In genomic region chr2:170588729-170589128, GRCh38 we compare ENCODE assay signal across 22 cellular contexts.
A peak's percentile ranks its signal among the peaks of the same experiment; 100 is the strongest.
DNase-seq lines count a peak whose midpoint lies in the region; ATAC-seq, FAIRE-seq and TF ChIP-seq lines count a peak whose summit lies in the region.
"Had no signal": no experiment of that assay in that cellular context is flagged by ENCODE, and none has a peak within 500 bp of the region (broad histone marks: within the 10 kb centered on the region; RNA-seq: fewer than 3 reads in every experiment).

No MANE protein-coding gene starts in this region.

- CTCF ChIA-PET in A549 (lab: Yijun Ruan, JAX) (interaction anchor here (1.5 kb wide), 1 partner anchor 94 kb away, joined by 3 read pairs; no protein-coding TSS in a partner anchor), IMR-90 (lab: Yijun Ruan, JAX) (no interaction called here)

- no TSS peak for BruUV-seq in IMR-90 (replicated peaks; lab: Mats Ljungman, UMichigan)

- no peaks in the 10 kb centered on the region for H3K27me3 Mint-ChIP-seq in central memory CD8-positive, alpha-beta T cell
- H3K27me3 Mint-ChIP-seq in glutamatergic neuron (ENCODE audit: unreplicated experiment), result no peaks in the 10 kb centered on the region

- no peak overlapping the region for H4K91ac ChIP-seq in IMR-90 (ENCODE audit: insufficient read depth, low read depth, low read length)

- H3K23ac ChIP-seq in IMR-90 (ENCODE audit: low read depth, low read length), result no peak overlapping the region

- no peak overlapping the region for H3K4me3 ChIP-seq in A549
- no peak overlapping the region for H3K4me3 ChIP-seq in IMR-90 (ENCODE audit: insufficient read depth, low read depth, low read length)
- H3K4me3 ChIP-seq: BLaER1 treated with 17β-estradiol and CSF1 and Interleukin-3, amounts not matched to agents 10 nM and 100 nM had no signal

- DNase-seq in A549 (ENCODE audit: low read depth in 1 of 2, low spot score in 1 of 2), result no peak
- DNase-seq in IMR-90, result no peak
- DNase-seq in central memory CD8-positive, alpha-beta T cell (ENCODE audit: low spot score in 2 of 2), result no peak
- DNase-seq in glutamatergic neuron, result no peak
- no peak for DNase-seq in stimulated activated effector memory CD8-positive, alpha-beta T cell treated with anti-CD3 and anti-CD28 coated beads, Interleukin-12 subunit alpha, Interleukin-12 subunit beta, amount 100 ng/mL, for 72 hours (ENCODE audit: low spot score in 2 of 2)
- DNase-seq in T1000 (lab: John Stamatoyannopoulos, UW), result no peak
- no peak for DNase-seq in amygdala (lab: John Stamatoyannopoulos, UW)
- DNase-seq: 8988T; AML-193; Caco-2; Calu3; CD4-positive, alpha-beta T cell; CD8-positive, alpha-beta T cell; DMS79 treated with DMSO at 0.1 percent for 48 hours; GF-D8 had no signal

- no peak for FAIRE-seq in A549 (lab: Jason Lieb, UNC)
- FAIRE-seq: D721Med, GM12891, GM19239 had no signal

- H4K20me1 ChIP-seq in IMR-90 (ENCODE audit: insufficient read depth, low read length), result no peaks in the 10 kb centered on the region
- H4K20me1 ChIP-seq: BLaER1 treated with 17β-estradiol and CSF1 and Interleukin-3, amounts not matched to agents 10 nM and 100 nM had no signal

- no peak for TF ChIP-seq EP300 in A549 (IDR thresholded peaks at IDR 0.05)

- H4K8ac ChIP-seq in IMR-90 (ENCODE audit: low read depth in 2 of 2, low read length in 2 of 2), result no peak overlapping the region

- H2BK20ac ChIP-seq in IMR-90 (ENCODE audit: low read depth, low read length), result no peak overlapping the region

- peak overlapping the region; percentile 25 for H3K27ac Mint-ChIP-seq in central memory CD8-positive, alpha-beta T cell (ENCODE audit: low read depth)
- H3K27ac Mint-ChIP-seq in glutamatergic neuron (ENCODE audit: unreplicated experiment), result peak overlapping the region; percentile 90
- H3K27ac Mint-ChIP-seq in stimulated activated effector memory CD8-positive, alpha-beta T cell treated with anti-CD3 and anti-CD28 coated beads, Interleukin-12 subunit alpha, Interleukin-12 subunit beta, amount 100 ng/mL, for 72 hours, result no peak overlapping the region
- H3K27ac Mint-ChIP-seq: B cell; CD4-positive, alpha-beta T cell; CD8-positive, alpha-beta T cell had no signal

- H2BK15ac ChIP-seq in IMR-90 (ENCODE audit: low read depth, low read length), result no peak overlapping the region

- no peaks in the 10 kb centered on the region for H3K27me3 ChIP-seq in IMR-90 (ENCODE audit: control insufficient read depth, insufficient read depth, low read length)
- H3K27me3 ChIP-seq: BLaER1 treated with 17β-estradiol and CSF1 and Interleukin-3, amounts not matched to agents 10 nM and 100 nM had no signal

- H2AFZ ChIP-seq in IMR-90 (replicated peaks; ENCODE audit: low read length, poor library complexity), result no peak overlapping the region

- H3K36me3 ChIP-seq in IMR-90 (ENCODE audit: control insufficient read depth, insufficient read depth, low read length), result no peaks in the 10 kb centered on the region
- H3K36me3 ChIP-seq: BLaER1 treated with 17β-estradiol and CSF1 and Interleukin-3, amounts not matched to agents 10 nM and 100 nM had no signal

- no peak overlapping the region for H2AK5ac ChIP-seq in IMR-90 (ENCODE audit: low read depth, low read length)

- H3K4me3 Mint-ChIP-seq in central memory CD8-positive, alpha-beta T cell, result no peak overlapping the region
- no peak overlapping the region for H3K4me3 Mint-ChIP-seq in glutamatergic neuron (ENCODE audit: unreplicated experiment)
- no peak overlapping the region for H3K4me3 Mint-ChIP-seq in stimulated activated effector memory CD8-positive, alpha-beta T cell treated with anti-CD3 and anti-CD28 coated beads, Interleukin-12 subunit alpha, Interleukin-12 subunit beta, amount 100 ng/mL, for 72 hours
- H3K4me3 Mint-ChIP-seq: B cell; CD4-positive, alpha-beta T cell; CD8-positive, alpha-beta T cell had no signal

- no peak overlapping the region for H3K56ac ChIP-seq in IMR-90 (ENCODE audit: extremely low read depth, insufficient read depth, low read length)

- H2AK9ac ChIP-seq in IMR-90 (replicated peaks; ENCODE audit: low read depth, low read length, poor library complexity), result no peak overlapping the region

- no peak overlapping the region for H3K18ac ChIP-seq in IMR-90 (ENCODE audit: low read depth, low read length)

- intact Hi-C loops in IMR-90 (cut with micrococcal nuclease), result no loop called here

- no peak for TF ChIP-seq POLR2A in A549 (IDR thresholded peaks at IDR 0.05; ENCODE audit: low read length)
- TF ChIP-seq POLR2A in IMR-90 (IDR thresholded peaks at IDR 0.05; ENCODE audit: low read depth, low read length), result no peak

- dilution Hi-C loops in IMR-90 (cut with HindIII; ENCODE audit: low sequenced_read_pairs, unreplicated experiment), result no loop called here

- H2BK5ac ChIP-seq in IMR-90 (ENCODE audit: low read depth, low read length, poor library complexity, severe bottlenecking), result no peak overlapping the region

- no peak overlapping the region for H4K5ac ChIP-seq in IMR-90 (ENCODE audit: low read depth, low read length)

- 0% methylated on average over 2 of the region's 2 CpGs for WGBS in A549 (ENCODE audit: missing lambda C conversion rate)
- WGBS in IMR-90 (ENCODE audit: extremely low coverage in 2 of 2, insufficient read length in 1 of 2), 2 experiments, result no CpG with 5 or more reads among the region's 2 CpGs

- H3K9ac ChIP-seq in IMR-90 (ENCODE audit: low read depth, low read length), result no peak overlapping the region
- H3K9ac ChIP-seq: BLaER1 treated with 17β-estradiol and CSF1 and Interleukin-3, amounts not matched to agents 10 nM and 100 nM had no signal

- H3K4ac ChIP-seq in IMR-90 (ENCODE audit: low read depth, low read length), result no peak overlapping the region

- ATAC-seq in A549 (no peak), IMR-90 (ENCODE audit: low read depth) (no peak), GM21737 (IDR thresholded peaks at IDR 0.05; ENCODE audit: unreplicated experiment) (no peak)
- ATAC-seq in central memory CD8-positive, alpha-beta T cell (replicated peaks; ENCODE audit: extremely low read depth, poor library complexity, severe bottlenecking), result no peak
- ATAC-seq in stimulated activated effector memory CD8-positive, alpha-beta T cell treated with anti-CD3 and anti-CD28 coated beads, Interleukin-12 subunit alpha, Interleukin-12 subunit beta, amount 100 ng/mL, for 72 hours, result no peak
- ATAC-seq: CD8-positive, alpha-beta T cell had no signal

- H3K27ac ChIP-seq in A549, result no peak overlapping the region
- H3K27ac ChIP-seq in IMR-90 (ENCODE audit: insufficient read depth, low read length), result no peak overlapping the region
- H3K27ac ChIP-seq: BLaER1 treated with 17β-estradiol and CSF1 and Interleukin-3, amounts not matched to agents 10 nM and 100 nM; C4-2B had no signal

- in situ Hi-C loops in IMR-90 (cut with MboI; ENCODE audit: low sequenced_read_pairs), result no loop called here

- H3K9me1 ChIP-seq in IMR-90 (ENCODE audit: insufficient read depth, low read length), result no peaks in the 10 kb centered on the region

- no peak overlapping the region for H3K14ac ChIP-seq in IMR-90 (replicated peaks; ENCODE audit: low read depth, low read length)

- H3K79me1 ChIP-seq in IMR-90 (ENCODE audit: low read depth in 1 of 2, low read length in 2 of 2), result no peaks in the 10 kb centered on the region

- POLR2A ChIA-PET in A549 (lab: Yijun Ruan, JAX), result no interaction called here
- POLR2A ChIA-PET in IMR-90 (lab: Charles Lee; ENCODE audit: unreplicated experiment), result no interaction called here

- TF ChIP-seq CTCF in A549 (IDR thresholded peaks at IDR 0.05) (no peak), IMR-90 (conservative IDR thresholded peaks at IDR 0.05; ENCODE audit: low read depth, low read length) (no peak), glutamatergic neuron (IDR thresholded peaks at IDR 0.05; ENCODE audit: partially characterized antibody, unreplicated experiment) (no peak)

- no peaks in the 10 kb centered on the region for H3K9me3 ChIP-seq in A549
- H3K9me3 ChIP-seq in IMR-90 (ENCODE audit: control insufficient read depth, insufficient read depth, low read length), result no peaks in the 10 kb centered on the region
- H3K9me3 ChIP-seq: BLaER1 treated with 17β-estradiol and CSF1 and Interleukin-3, amounts not matched to agents 10 nM and 100 nM; Caco-2 had no signal

- H3K4me1 ChIP-seq in A549 (no peaks in the 10 kb centered on the region), IMR-90 (ENCODE audit: control insufficient read depth, insufficient read depth, low read length) (no peaks in the 10 kb centered on the region)
- H3K4me1 ChIP-seq: BLaER1 treated with 17β-estradiol and CSF1 and Interleukin-3, amounts not matched to agents 10 nM and 100 nM; Caco-2 had no signal

- no peak overlapping the region for H3K4me2 ChIP-seq in A549
- H3K4me2 ChIP-seq in IMR-90 (ENCODE audit: low read depth, low read length), result no peak overlapping the region
- H3K4me2 ChIP-seq: BLaER1 treated with 17β-estradiol and CSF1 and Interleukin-3, amounts not matched to agents 10 nM and 100 nM had no signal

- TF ChIP-seq RAD21 in A549 (conservative IDR thresholded peaks at IDR 0.05 in 1 of 2, IDR thresholded peaks at IDR 0.05 in 1 of 2), result no peak
- TF ChIP-seq RAD21 in IMR-90 (IDR thresholded peaks at IDR 0.05; ENCODE audit: low read length), result no peak

- no peaks in the 10 kb centered on the region for H3K9me3 Mint-ChIP-seq in central memory CD8-positive, alpha-beta T cell
- peaks cover 15% of the 10 kb centered on the region for H3K9me3 Mint-ChIP-seq in glutamatergic neuron (ENCODE audit: unreplicated experiment)
- no peaks in the 10 kb centered on the region for H3K9me3 Mint-ChIP-seq in stimulated activated effector memory CD8-positive, alpha-beta T cell treated with anti-CD3 and anti-CD28 coated beads, Interleukin-12 subunit alpha, Interleukin-12 subunit beta, amount 100 ng/mL, for 72 hours
- H3K9me3 Mint-ChIP-seq: CD4-positive, alpha-beta T cell; CD8-positive, alpha-beta T cell had no signal

- no peaks in the 10 kb centered on the region for H3K4me1 Mint-ChIP-seq in central memory CD8-positive, alpha-beta T cell
- H3K4me1 Mint-ChIP-seq in glutamatergic neuron (ENCODE audit: low read depth, unreplicated experiment), result peaks cover 30% of the 10 kb centered on the region
- H3K4me1 Mint-ChIP-seq in stimulated activated effector memory CD8-positive, alpha-beta T cell treated with anti-CD3 and anti-CD28 coated beads, Interleukin-12 subunit alpha, Interleukin-12 subunit beta, amount 100 ng/mL, for 72 hours, result no peaks in the 10 kb centered on the region
- H3K4me1 Mint-ChIP-seq: B cell had no signal

- H2BK120ac ChIP-seq in IMR-90 (ENCODE audit: low read depth, low read length), result no peak overlapping the region

- peaks cover 1% of the 10 kb centered on the region for H3K36me3 Mint-ChIP-seq in central memory CD8-positive, alpha-beta T cell (ENCODE audit: insufficient read depth)
- H3K36me3 Mint-ChIP-seq in glutamatergic neuron (ENCODE audit: unreplicated experiment), result no peaks in the 10 kb centered on the region
- no peaks in the 10 kb centered on the region for H3K36me3 Mint-ChIP-seq in stimulated activated effector memory CD8-positive, alpha-beta T cell treated with anti-CD3 and anti-CD28 coated beads, Interleukin-12 subunit alpha, Interleukin-12 subunit beta, amount 100 ng/mL, for 72 hours
- H3K36me3 Mint-ChIP-seq: CD8-positive, alpha-beta T cell had no signal

TF ChIP-seq in A549, 52 proteins besides CTCF, POLR2A, EP300 and RAD21:
- TF ChIP-seq MAFK (IDR thresholded peaks at IDR 0.05; ENCODE audit: partially characterized antibody), result peak; percentile 94
- no peak for TF ChIP-seq FOXS1 (CRISPR knock-in tag; IDR thresholded peaks at IDR 0.05)
TF ChIP-seq in A549: peak in this region for 1.

TF ChIP-seq in IMR-90, 13 proteins besides CTCF, POLR2A, EP300 and RAD21:
- TF ChIP-seq RFX5 (IDR thresholded peaks at IDR 0.05; ENCODE audit: low read depth, low read length), result no peak
- peak; percentile 94 for TF ChIP-seq MAFK (IDR thresholded peaks at IDR 0.05; ENCODE audit: low read depth, low read length)
